Comparison of ENCODE assay signal across 1 cellular context in genomic region chr10:110502072-110502845, GRCh38.
TF ChIP-seq lines count a peak whose summit lies in the region.

No MANE protein-coding gene starts in this region.

TF ChIP-seq in K562, 482 proteins besides CTCF, POLR2A, EP300 and RAD21 (continued from another document):
- TF ChIP-seq ZBTB9 (CRISPR knock-in tag; IDR thresholded peaks at IDR 0.05) = no peak
- no peak for TF ChIP-seq NCOR1 (IDR thresholded peaks at IDR 0.05)
- TF ChIP-seq CGGBP1 (CRISPR knock-in tag; IDR thresholded peaks at IDR 0.05) = no peak
- TF ChIP-seq ZNF785 (CRISPR knock-in tag; IDR thresholded peaks at IDR 0.05) = no peak
- TF ChIP-seq FIP1L1 (IDR thresholded peaks at IDR 0.05; ENCODE audit: low read depth, low read length, poor library complexity, severe bottlenecking) = no peak
- no peak for TF ChIP-seq FOXO4 (CRISPR knock-in tag; IDR thresholded peaks at IDR 0.05)
- no peak for TF ChIP-seq MTA1 (IDR thresholded peaks at IDR 0.05; ENCODE audit: borderline replicate concordance)
- TF ChIP-seq NCOA2 (IDR thresholded peaks at IDR 0.05; ENCODE audit: partially characterized antibody in 2 of 2) = no peak
- no peak for TF ChIP-seq ARID2 (IDR thresholded peaks at IDR 0.05)
- no peak for TF ChIP-seq TEAD4 (IDR thresholded peaks at IDR 0.05; ENCODE audit: low read length)
- TF ChIP-seq TEAD4 (CRISPR knock-in tag; IDR thresholded peaks at IDR 0.05; ENCODE audit: borderline replicate concordance) = no peak
- TF ChIP-seq, protein P1, sequence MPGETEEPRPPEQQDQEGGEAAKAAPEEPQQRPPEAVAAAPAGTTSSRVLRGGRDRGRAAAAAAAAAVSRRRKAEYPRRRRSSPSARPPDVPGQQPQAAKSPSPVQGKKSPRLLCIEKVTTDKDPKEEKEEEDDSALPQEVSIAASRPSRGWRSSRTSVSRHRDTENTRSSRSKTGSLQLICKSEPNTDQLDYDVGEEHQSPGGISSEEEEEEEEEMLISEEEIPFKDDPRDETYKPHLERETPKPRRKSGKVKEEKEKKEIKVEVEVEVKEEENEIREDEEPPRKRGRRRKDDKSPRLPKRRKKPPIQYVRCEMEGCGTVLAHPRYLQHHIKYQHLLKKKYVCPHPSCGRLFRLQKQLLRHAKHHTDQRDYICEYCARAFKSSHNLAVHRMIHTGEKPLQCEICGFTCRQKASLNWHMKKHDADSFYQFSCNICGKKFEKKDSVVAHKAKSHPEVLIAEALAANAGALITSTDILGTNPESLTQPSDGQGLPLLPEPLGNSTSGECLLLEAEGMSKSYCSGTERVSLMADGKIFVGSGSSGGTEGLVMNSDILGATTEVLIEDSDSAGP (CRISPR knock-in tag; IDR thresholded peaks at IDR 0.05) = no peak
- no peak for TF ChIP-seq KDM4B (IDR thresholded peaks at IDR 0.05; ENCODE audit: borderline replicate concordance in 2 of 2, low read depth in 1 of 2)
